ENCODE assay signal across 9 cellular contexts in the genomic region with DNA sequence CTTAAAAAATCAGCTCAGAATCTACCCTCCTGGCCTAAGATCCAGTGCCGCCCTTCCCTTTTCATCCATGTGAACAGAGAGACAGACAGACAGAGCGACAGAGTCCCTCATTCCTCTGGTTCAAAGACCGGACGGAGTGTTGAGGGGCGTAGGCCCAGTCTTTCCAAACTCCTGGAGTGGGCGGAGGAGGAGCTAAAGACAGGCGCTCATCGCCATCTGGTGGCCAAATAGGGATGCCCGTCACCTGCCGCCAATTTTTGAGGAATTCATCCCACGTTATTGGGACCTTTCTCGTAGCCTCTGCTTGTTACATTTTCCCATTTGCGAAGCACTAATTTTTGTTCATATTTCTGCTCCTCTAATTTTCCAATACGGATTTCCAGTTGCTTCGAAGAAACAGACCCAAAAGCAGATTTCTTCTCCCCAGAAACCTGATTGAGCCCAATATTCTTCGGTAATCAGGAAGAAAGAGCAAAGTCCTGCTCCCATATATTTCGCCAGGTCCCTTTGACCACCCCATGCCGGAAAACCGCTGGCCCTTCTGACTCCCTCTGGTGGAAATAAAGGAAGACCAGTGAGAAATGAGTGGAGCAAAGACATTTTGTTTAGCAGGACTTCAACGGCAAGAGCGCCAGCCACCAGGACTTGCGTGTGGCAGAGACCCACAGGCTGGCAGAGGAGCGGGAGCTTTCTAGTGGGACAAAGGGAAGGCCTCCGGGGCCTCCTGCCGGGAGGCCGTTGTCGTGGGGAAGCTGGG.
DNase-seq lines count a peak whose midpoint lies in the region; ATAC-seq lines count a peak whose summit lies in the region.
"Had no signal": no experiment of that assay in that cellular context is flagged by ENCODE, and none has a peak within 500 bp of the region (broad histone marks: within the 10 kb centered on the region; RNA-seq: fewer than 3 reads in every experiment).

No MANE protein-coding gene starts in this region.

- no peak overlapping the region for H3K4me3 ChIP-seq in GM23248

- H3K36me3 Mint-ChIP-seq in T-helper 1 cell treated with Interleukin-12 subunit alpha and Interleukin-12 subunit beta and Interleukin-4 antibody, amounts not matched to agents 30 μg/mL and 1 μg/mL, for 36 hours (ENCODE audit: low read depth): no peaks in the 10 kb centered on the region

- H4K20me1 ChIP-seq in GM23248 (ENCODE audit: insufficient read depth): no peaks in the 10 kb centered on the region

- no peaks in the 10 kb centered on the region; the same call in 1 of the 2 replicates for H3K4me1 ChIP-seq in GM23248 (ENCODE audit: insufficient read depth)

- no peaks in the 10 kb centered on the region for H3K9me3 Mint-ChIP-seq in T-helper 1 cell treated with Interleukin-12 subunit alpha and Interleukin-12 subunit beta and Interleukin-4 antibody, amounts not matched to agents 30 μg/mL and 1 μg/mL, for 36 hours

- H3K27me3 ChIP-seq in GM23248 (replicated peaks; ENCODE audit: insufficient read depth): no peaks in the 10 kb centered on the region

- peak overlapping the region; percentile 53; the same call in 1 of the 2 replicates for H2AFZ ChIP-seq in GM23248

- WGBS in GM23248 (ENCODE audit: low coverage in 1 of 2, low lambda C conversion rate in 2 of 2, missing lambda C conversion rate in 2 of 2), 2 experiments: 29 to 31% methylated on average over 27 of the region's 27 CpGs

- no peaks in the 10 kb centered on the region for H3K36me3 ChIP-seq in GM23248 (ENCODE audit: low read depth)

- no peak overlapping the region for H3K27ac Mint-ChIP-seq in T-helper 1 cell treated with Interleukin-12 subunit alpha and Interleukin-12 subunit beta and Interleukin-4 antibody, amounts not matched to agents 30 μg/mL and 1 μg/mL, for 36 hours

- in situ Hi-C loops in Caki2 (cut with HindIII; ENCODE audit: low pct_unique_long_range_greater_than_20kb, low sequenced_read_pairs) (no loop called here), GM23248 (cut with MboI) (loop anchor here (10.0 to 25.0 kb wide), 2 partner anchors 372 to 670 kb away; a partner anchor contains a TSS)

- no peaks in the 10 kb centered on the region for H3K79me2 ChIP-seq in GM23248 (ENCODE audit: insufficient read depth)

- ATAC-seq in left ventricle myocardium superior (peak; percentile 88), HG02610 (IDR thresholded peaks at IDR 0.05; ENCODE audit: unreplicated experiment) (no peak)

- peaks cover 19% of the 10 kb centered on the region for H3K4me1 Mint-ChIP-seq in T-helper 1 cell treated with Interleukin-12 subunit alpha and Interleukin-12 subunit beta and Interleukin-4 antibody, amounts not matched to agents 30 μg/mL and 1 μg/mL, for 36 hours (ENCODE audit: low read depth)

- no peaks in the 10 kb centered on the region for H3K9me3 ChIP-seq in GM23248 (ENCODE audit: low read depth)

- H3K9me2 ChIP-seq in GM23248 (ENCODE audit: insufficient read depth): no peaks in the 10 kb centered on the region

- intact Hi-C loops in left ventricle myocardium superior (cut with micrococcal nuclease): loop anchor here (5.0 kb wide), 1 partner anchor 90 kb away; a partner anchor contains a TSS

- H3K27me3 Mint-ChIP-seq in T-helper 1 cell treated with Interleukin-12 subunit alpha and Interleukin-12 subunit beta and Interleukin-4 antibody, amounts not matched to agents 30 μg/mL and 1 μg/mL, for 36 hours (ENCODE audit: low read depth): peaks cover 28% of the 10 kb centered on the region

- H3K4me3 Mint-ChIP-seq in T-helper 1 cell treated with Interleukin-12 subunit alpha and Interleukin-12 subunit beta and Interleukin-4 antibody, amounts not matched to agents 30 μg/mL and 1 μg/mL, for 36 hours: peak overlapping the region; percentile 80

- no peak overlapping the region for H3K27ac ChIP-seq in GM23248
- H3K27ac ChIP-seq: epithelial cell of prostate had no signal

- H3F3A ChIP-seq in GM23248 (ENCODE audit: insufficient read depth): peaks cover 7% of the 10 kb centered on the region; the same call in 1 of the 2 replicates

- no peak overlapping the region for H3K9ac ChIP-seq in GM23248

- DNase-seq in Caki2 (ENCODE audit: low read depth) (peak; percentile 67), GM23248 (peak; percentile 92), NCI-H1105 (lab: John Stamatoyannopoulos, UW) (peak; percentile 89), amniotic stem cell (lab: John Stamatoyannopoulos, UW) (peak; percentile 79), left ventricle myocardium superior (peak; percentile 80), pulmonary artery endothelial cell (ENCODE audit: low read depth, low spot score) (peak; percentile 40)

- H3K4me2 ChIP-seq in GM23248 (ENCODE audit: unreplicated experiment): no peak overlapping the region

Comparison
In these comparisons a context has a peak if more than half of its experiments do, and no peak if none do; other contexts are left out.
1. DNase-seq: peak in every context shown above with its lines; median percentile 92 in GM23248; 89 in NCI-H1105; 80 in left ventricle myocardium superior; 79 in amniotic stem cell; 67 in Caki2; 40 in pulmonary artery endothelial cell.